Comparison of ENCODE assay signal across 9 cellular contexts in the genomic region with DNA sequence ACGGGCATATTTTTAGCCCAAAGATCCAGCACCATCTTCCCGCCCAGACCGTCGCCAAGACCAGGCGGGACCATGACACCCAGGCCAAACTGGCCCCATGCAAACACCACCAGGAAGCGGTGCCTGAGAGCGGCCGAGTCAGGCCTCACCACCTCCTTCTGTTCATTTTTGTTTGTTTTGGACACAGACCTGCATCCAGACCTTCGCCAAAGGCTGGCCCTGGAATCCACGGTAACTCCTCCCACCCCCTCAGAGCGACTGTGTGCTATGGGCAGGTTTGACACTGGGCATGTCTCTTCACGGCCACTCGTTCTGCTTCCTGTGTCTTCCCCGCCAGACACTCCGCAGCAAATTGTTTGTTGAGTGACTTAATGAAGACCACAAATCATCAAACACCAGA. TPM values are rescaled to one million over a fixed set of nuclear protein-coding genes. Genes with fewer than 3 reads are reported as not detected.
A peak's percentile ranks its signal among the peaks of the same experiment; 100 is the strongest.
DNase-seq lines count a peak whose midpoint lies in the region; ATAC-seq and TF ChIP-seq lines count a peak whose summit lies in the region.
"Had no signal": no experiment of that assay in that cellular context is flagged by ENCODE, and none has a peak within 500 bp of the region (broad histone marks: within the 10 kb centered on the region; RNA-seq: fewer than 3 reads in every experiment).

No MANE protein-coding gene starts in this region.

- H3K9ac ChIP-seq in PC-3 (ENCODE audit: low read length) (no peak overlapping the region), neural progenitor cell (no peak overlapping the region), Karpas-422 (ENCODE audit: low read length) (no peak overlapping the region)

- no peaks in the 10 kb centered on the region for H3K27me3 ChIP-seq in PC-3 (ENCODE audit: low read length)
- H3K27me3 ChIP-seq in esophagus squamous epithelium = no peaks in the 10 kb centered on the region
- no peaks in the 10 kb centered on the region for H3K27me3 ChIP-seq in neural progenitor cell
- H3K27me3 ChIP-seq in Karpas-422 (ENCODE audit: low read length) = no peaks in the 10 kb centered on the region

- no peaks in the 10 kb centered on the region for H3K36me3 ChIP-seq in PC-3 (ENCODE audit: low read depth, low read length)
- H3K36me3 ChIP-seq in esophagus squamous epithelium = peaks cover 0 to 13% (median 0%) of the 10 kb centered on the region in 3 donors
- no peaks in the 10 kb centered on the region for H3K36me3 ChIP-seq in neural progenitor cell
- 0 out of 2 replicates have a peak, but pooled peaks cover 4% of the 10 kb centered on the region for H3K36me3 ChIP-seq in Karpas-422 (ENCODE audit: insufficient read depth, low read length)

- 28 to 31% methylated on average over 7 to 10 of the region's 15 CpGs for WGBS in esophagus squamous epithelium, 2 donors

- POLR2A ChIA-PET in PC-3 (lab: Charles Lee; ENCODE audit: unreplicated experiment) = no interaction called here

- H2AFZ ChIP-seq in PC-3 (ENCODE audit: low read length) (no peak overlapping the region), neural progenitor cell (replicated peaks) (no peak overlapping the region), Karpas-422 (ENCODE audit: low read length) (no peak overlapping the region)

- no peaks in the 10 kb centered on the region for H3K9me2 ChIP-seq in PC-3 (replicated peaks; ENCODE audit: low read length)
- H3K9me2 ChIP-seq in Karpas-422 (replicated peaks; ENCODE audit: insufficient read depth, low read length) = no peaks in the 10 kb centered on the region

- H3K4me2 ChIP-seq in PC-3 (ENCODE audit: low read length) = peak overlapping the region; percentile 86
- no peak overlapping the region for H3K4me2 ChIP-seq in neural progenitor cell
- no peak overlapping the region for H3K4me2 ChIP-seq in Karpas-422 (ENCODE audit: low read depth, low read length, poor library complexity, severe bottlenecking)

- DNase-seq in PC-3 (peak; percentile 87), esophagus squamous epithelium (lab: John Stamatoyannopoulos, UW) (no peak), neural progenitor cell (ENCODE audit: low spot score) (no peak), Karpas-422 (no peak), NCI-H748 (lab: John Stamatoyannopoulos, UW; ENCODE audit: unreplicated experiment) (no peak), retina (no peak)
- DNase-seq in activated CD4-positive, alpha-beta T cell treated with anti-CD3 and anti-CD28 coated beads for 4 hours = no peak

- H3K9me3 Mint-ChIP-seq in neural progenitor cell = no peaks in the 10 kb centered on the region

- ATAC-seq in PC-3 = peak; percentile 44
- ATAC-seq: esophagus mucosa had no signal

- no TSS peak for BruUV-seq in PC-3 (replicated peaks; lab: Mats Ljungman, UMichigan)

- H4K20me1 ChIP-seq in PC-3 (ENCODE audit: low read length) = peaks cover 20% of the 10 kb centered on the region; the same call in 1 of the 2 replicates
- H4K20me1 ChIP-seq in neural progenitor cell (ENCODE audit: low read depth) = peaks cover 73% of the 10 kb centered on the region
- peaks cover 66% of the 10 kb centered on the region for H4K20me1 ChIP-seq in Karpas-422 (ENCODE audit: insufficient read depth, low read depth, low read length)

- peaks cover 7% of the 10 kb centered on the region for H3K27me3 Mint-ChIP-seq in neural progenitor cell (ENCODE audit: insufficient read depth, low read depth)

- TF ChIP-seq POLR2A in esophagus squamous epithelium (IDR thresholded peaks at IDR 0.05) = no peak

- peak overlapping the region; percentile 44 for H3K27ac Mint-ChIP-seq in neural progenitor cell

- H3K9me3 ChIP-seq in PC-3 (ENCODE audit: low read length) = no peaks in the 10 kb centered on the region
- no peaks in the 10 kb centered on the region for H3K9me3 ChIP-seq in esophagus squamous epithelium
- H3K9me3 ChIP-seq in neural progenitor cell (ENCODE audit: low read depth) = no peaks in the 10 kb centered on the region
- H3K9me3 ChIP-seq in Karpas-422 (ENCODE audit: low read length) = no peaks in the 10 kb centered on the region

- CTCF ChIA-PET in PC-3 (lab: Charles Lee) = no interaction called here

- peak overlapping the region; percentile 94 for H3K27ac ChIP-seq in C4-2B
- H3K27ac ChIP-seq in PC-3 (ENCODE audit: low read length) = peak overlapping the region; percentile 93
- H3K27ac ChIP-seq in esophagus squamous epithelium = peak overlapping the region; percentile 88 to 98 (median 96)
- H3K27ac ChIP-seq in neural progenitor cell = no peak overlapping the region
- H3K27ac ChIP-seq in Karpas-422 (ENCODE audit: low read length) = no peak overlapping the region

- H3K4me1 ChIP-seq in PC-3 (ENCODE audit: insufficient read depth, low read length) (peaks cover 58% of the 10 kb centered on the region), esophagus squamous epithelium (peaks cover 58 to 100% (median 59%) of the 10 kb centered on the region in 3 donors), neural progenitor cell (peaks cover 31% of the 10 kb centered on the region), Karpas-422 (ENCODE audit: low read length) (no peaks in the 10 kb centered on the region)

- intact Hi-C loops in PC-3 (cut with micrococcal nuclease) = no loop called here
- intact Hi-C loops in esophagus squamous epithelium (cut with DNase I) = no loop called here

- H3K4me3 ChIP-seq in PC-3 (ENCODE audit: low read length) (no peak overlapping the region), esophagus squamous epithelium (no peak overlapping the region), neural progenitor cell (no peak overlapping the region), Karpas-422 (ENCODE audit: low read length) (no peak overlapping the region)

- peak overlapping the region; percentile 59 for H3K4me3 Mint-ChIP-seq in neural progenitor cell

- H3K36me3 Mint-ChIP-seq in neural progenitor cell = peaks cover 9% of the 10 kb centered on the region

- TF ChIP-seq CTCF in C4-2B (conservative IDR thresholded peaks at IDR 0.05) (no peak), PC-3 (conservative IDR thresholded peaks at IDR 0.05; ENCODE audit: low read depth, low read length) (no peak), esophagus squamous epithelium (IDR thresholded peaks at IDR 0.05) (no peak), neural progenitor cell (IDR thresholded peaks at IDR 0.05) (no peak)

- peaks cover 7% of the 10 kb centered on the region for H3F3A ChIP-seq in PC-3 (ENCODE audit: low read length, unreplicated experiment)
- peaks cover 21% of the 10 kb centered on the region for H3F3A ChIP-seq in neural progenitor cell (ENCODE audit: low read depth)

- H3K79me2 ChIP-seq in PC-3 (ENCODE audit: low read length) (peaks cover 50% of the 10 kb centered on the region), neural progenitor cell (ENCODE audit: low read depth) (peaks cover 85% of the 10 kb centered on the region), Karpas-422 (ENCODE audit: low read length) (peaks cover 99% of the 10 kb centered on the region)

- H3K4me1 Mint-ChIP-seq in neural progenitor cell = peaks cover 51% of the 10 kb centered on the region

RNA-seq across cellular contexts. Expression of a gene that starts 47.2 kb away (rescaled TPM):
- 117 and 218 TPM in 2 replicates for total RNA-seq in PC-3 (2014; rRNA removed)
- 10 to 100 TPM; 17.7 to 84.1 (median 45.6) TPM for total RNA-seq in esophagus squamous epithelium
- total RNA-seq in neural progenitor cell (ENCODE audit: low replicate concordance) = 14.3 and 18.0 TPM in 2 replicates
- 36.8 and 75.4 TPM in 2 replicates for total RNA-seq in Karpas-422 (2014; rRNA removed; shearing (Covaris generic); ENCODE audit: low replicate concordance)

Comparison
In these comparisons a context has a peak if more than half of its experiments do, and no peak if none do; other contexts are left out.
1. H3K27ac ChIP-seq: peak in C4-2B (single experiment), PC-3 (single experiment) and esophagus squamous epithelium (4 of 4); none in neural progenitor cell (single experiment) and Karpas-422 (single experiment).